Comparison of ENCODE assay signal across 8 cellular contexts in the genomic region with DNA sequence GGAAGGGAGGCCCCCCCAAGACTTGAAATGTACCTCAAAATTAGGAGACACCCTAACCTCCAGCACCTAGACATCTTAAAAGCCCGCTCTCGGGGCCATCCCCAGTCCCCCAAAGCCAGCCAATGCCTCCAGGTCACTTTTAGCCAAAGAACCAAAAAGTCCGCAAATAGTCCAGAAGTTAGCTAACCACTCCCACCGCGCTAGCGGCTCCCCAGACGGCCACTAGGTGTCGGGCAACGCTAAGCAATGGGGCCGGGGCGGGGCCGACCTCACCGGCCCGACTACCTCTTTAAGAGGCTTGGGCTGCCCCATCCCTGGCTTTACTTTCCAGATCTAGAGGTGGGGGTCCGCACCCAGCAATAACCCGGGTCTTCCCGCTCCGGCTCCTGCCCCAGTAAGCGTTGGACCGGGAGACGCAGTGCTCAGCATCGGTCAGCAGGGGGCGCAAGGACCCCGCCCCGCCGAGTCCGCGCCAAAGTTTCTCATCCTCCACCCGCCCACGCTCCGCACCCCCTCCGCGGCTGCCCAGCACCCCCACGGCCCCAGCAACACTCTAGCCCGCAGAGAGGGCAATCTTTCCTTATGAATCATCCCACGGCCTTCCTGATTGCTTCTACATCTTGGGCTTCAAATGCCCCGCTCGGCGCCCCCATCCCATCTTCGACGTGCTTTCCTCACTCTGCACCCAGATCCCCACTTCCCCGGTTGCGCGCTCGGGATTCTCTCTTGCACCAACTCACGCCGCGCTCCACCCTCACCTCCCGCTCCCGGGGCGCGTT. TPM values are rescaled to one million over a fixed set of nuclear protein-coding genes. Genes with fewer than 3 reads are reported as not detected.
DNase-seq lines count a peak whose midpoint lies in the region; ATAC-seq and TF ChIP-seq lines count a peak whose summit lies in the region.

No MANE protein-coding gene starts in this region.

- H3K4me3 ChIP-seq in GM23338 = peak overlapping the region; percentile 63
- H3K4me3 ChIP-seq in right cardiac atrium (ENCODE audit: low read length) = peak overlapping the region; percentile 41
- H3K4me3 ChIP-seq in uterus = peak overlapping the region; percentile 75 to 96

- peak; percentile 63 to 100 for TF ChIP-seq CTCF in GM23338 (conservative IDR thresholded peaks at IDR 0.05; ENCODE audit: low read depth in 2 of 2)
- peak; percentile 99 to 100 (median 100) for TF ChIP-seq CTCF in uterus (IDR thresholded peaks at IDR 0.05)

- H3K4me2 ChIP-seq in GM23338 = peak overlapping the region; percentile 83

- no peaks in the 10 kb centered on the region for H3K9me2 ChIP-seq in GM23338 (ENCODE audit: insufficient read depth)

- WGBS in right cardiac atrium = under 1% methylated on average over 52 of the region's 52 CpGs

- H3K36me3 ChIP-seq in GM23338 (ENCODE audit: insufficient read depth) (no peaks in the 10 kb centered on the region), uterus (no peaks in the 10 kb centered on the region)

- no peaks in the 10 kb centered on the region for H3K79me2 ChIP-seq in GM23338 (replicated peaks; ENCODE audit: insufficient read depth)

- TF ChIP-seq POLR2A in uterus (IDR thresholded peaks at IDR 0.05) = peak in 1 of 2 donors; percentile 57

- no peaks in the 10 kb centered on the region for H3K9me3 Mint-ChIP-seq in GM23338

- peaks cover 14% of the 10 kb centered on the region; the same call in 2 of the 3 replicates for H3K36me3 Mint-ChIP-seq in GM23338 (ENCODE audit: low read depth)
- peaks cover 10% of the 10 kb centered on the region for H3K36me3 Mint-ChIP-seq in T-helper 17 cell (ENCODE audit: low read depth)

- intact Hi-C loops in right cardiac atrium (cut with DNase I) (loop anchor here (1.0 to 5.0 kb wide), 5 partner anchors 70 to 98 kb away; a partner anchor contains a TSS), uterus (cut with DNase I; ENCODE audit: low total_unique reads) (loop anchor here (2.0 kb wide), 1 partner anchor 72 kb away; no protein-coding TSS in a partner anchor)

- H3K27ac ChIP-seq in GM23338 (ENCODE audit: low read depth) = no peak overlapping the region
- H3K27ac ChIP-seq in right cardiac atrium (ENCODE audit: low read length) = peak overlapping the region; percentile 65
- H3K27ac ChIP-seq in uterus = peak overlapping the region; percentile 96 to 98

- H3K27ac Mint-ChIP-seq in GM23338 = no peak overlapping the region
- H3K27ac Mint-ChIP-seq in T-helper 17 cell = peak overlapping the region; percentile 73

- H4K20me1 ChIP-seq in GM23338 (replicated peaks; ENCODE audit: insufficient read depth) = no peaks in the 10 kb centered on the region

- H3K4me3 Mint-ChIP-seq in GM23338 (peak overlapping the region; percentile 87), T-helper 17 cell (peak overlapping the region; percentile 85)

- ATAC-seq in GM23338 (peak; percentile 77), T-helper 17 cell (peak; percentile 63), right cardiac atrium (peak; percentile 85 to 86)

- no peaks in the 10 kb centered on the region for H3K9me3 ChIP-seq in T-helper 17 cell (ENCODE audit: control insufficient read depth, low read length, poor library complexity, severe bottlenecking)
- H3K9me3 ChIP-seq in right cardiac atrium (ENCODE audit: control insufficient read depth, low read length) = no peaks in the 10 kb centered on the region
- H3K9me3 ChIP-seq in uterus = no peaks in the 10 kb centered on the region

- peak; percentile 93 for DNase-seq in DMS 273 (lab: John Stamatoyannopoulos, UW; ENCODE audit: unreplicated experiment)
- DNase-seq in GM23338 (ENCODE audit: low spot score) = peak; percentile 95
- DNase-seq in NCI-H1092 treated with DMSO at 0.1 percent for 48 hours (lab: John Stamatoyannopoulos, UW) = peak; percentile 18
- DNase-seq in T-helper 17 cell = peak; percentile 64 to 74 (median 67)
- peak in 45 of 56 donors; percentile 23 to 78 (median 52) for DNase-seq in amygdala (lab: John Stamatoyannopoulos, UW)
- DNase-seq in right cardiac atrium = peak; percentile 92 to 97 (median 95)
- peak; percentile 58 for DNase-seq in putamen (ENCODE audit: low spot score)
- peak; percentile 96 to 97 for DNase-seq in uterus

- peaks cover 9% of the 10 kb centered on the region; the same call in 1 of the 2 replicates for H3K4me1 ChIP-seq in GM23338 (ENCODE audit: insufficient read depth)
- no peaks in the 10 kb centered on the region for H3K4me1 ChIP-seq in right cardiac atrium (ENCODE audit: control insufficient read depth, insufficient read depth, low read length)
- peaks cover 23 to 46% of the 10 kb centered on the region in 2 donors for H3K4me1 ChIP-seq in uterus

- H3K4me1 Mint-ChIP-seq in GM23338 (peaks cover 27% of the 10 kb centered on the region), T-helper 17 cell (peaks cover 23% of the 10 kb centered on the region)

- peaks cover 41% of the 10 kb centered on the region for H3K27me3 Mint-ChIP-seq in GM23338 (ENCODE audit: insufficient read depth, low read depth, poor library complexity)
- peaks cover 65% of the 10 kb centered on the region for H3K27me3 Mint-ChIP-seq in T-helper 17 cell

- peak overlapping the region; percentile 96 for H2AFZ ChIP-seq in GM23338

- 0 out of 2 replicates have a peak, but pooled peaks cover 2% of the 10 kb centered on the region for H3F3A ChIP-seq in GM23338 (replicated peaks; ENCODE audit: low read depth)

- H3K27me3 ChIP-seq in GM23338 (ENCODE audit: insufficient read depth) = peaks cover 22% of the 10 kb centered on the region
- no peaks in the 10 kb centered on the region for H3K27me3 ChIP-seq in right cardiac atrium (ENCODE audit: control insufficient read depth, insufficient read depth)
- H3K27me3 ChIP-seq in uterus = no peaks in the 10 kb centered on the region

TF ChIP-seq in GM23338, 12 proteins besides CTCF, POLR2A, EP300 and RAD21:
- TF ChIP-seq, protein P1, sequence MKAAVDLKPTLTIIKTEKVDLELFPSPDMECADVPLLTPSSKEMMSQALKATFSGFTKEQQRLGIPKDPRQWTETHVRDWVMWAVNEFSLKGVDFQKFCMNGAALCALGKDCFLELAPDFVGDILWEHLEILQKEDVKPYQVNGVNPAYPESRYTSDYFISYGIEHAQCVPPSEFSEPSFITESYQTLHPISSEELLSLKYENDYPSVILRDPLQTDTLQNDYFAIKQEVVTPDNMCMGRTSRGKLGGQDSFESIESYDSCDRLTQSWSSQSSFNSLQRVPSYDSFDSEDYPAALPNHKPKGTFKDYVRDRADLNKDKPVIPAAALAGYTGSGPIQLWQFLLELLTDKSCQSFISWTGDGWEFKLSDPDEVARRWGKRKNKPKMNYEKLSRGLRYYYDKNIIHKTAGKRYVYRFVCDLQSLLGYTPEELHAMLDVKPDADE (IDR thresholded peaks at IDR 0.05) = no peak
- no peak for TF ChIP-seq POLR2AphosphoS5 (IDR thresholded peaks at IDR 0.05; ENCODE audit: low read depth)

RNA-seq across cellular contexts. Expression of a gene that starts 0.8 kb away (rescaled TPM):
- 27.9 and 34.3 TPM in 2 replicates for total RNA-seq in GM23338 (2014; rRNA removed; shearing (Covaris generic))
- polyA plus RNA-seq in GM23338 (2016; fragmentation: Nextera tagmentation; extraction: Ambion mirVana) = 21.2 and 22.4 TPM in 2 replicates
- 10 to 100 TPM; 15.4 to 16.6 TPM for total RNA-seq in T-helper 17 cell
- 100 to 1,000 TPM in 1 of 4 donors, 10 to 100 TPM in 3; 58.4 to 138 (median 74.3) TPM for total RNA-seq in right cardiac atrium
- 24.8 TPM for polyA plus RNA-seq in right cardiac atrium
- total RNA-seq in uterus = 1,000 to 10,000 TPM in 1 of 4 donors, 100 to 1,000 TPM in 2, 10 to 100 TPM in 1; 59.4 to 4,880 (median 491) TPM

RNA-seq across cellular contexts. Expression of a gene that starts 34.8 kb away (rescaled TPM):
- total RNA-seq in GM23338 (2014; rRNA removed; shearing (Covaris generic)) = not detected in 2 replicates
- polyA plus RNA-seq in GM23338 (2016; fragmentation: Nextera tagmentation; extraction: Ambion mirVana) (0.19 TPM in 1 of 2 replicates, not detected in the other), right cardiac atrium (156 TPM)
- total RNA-seq in T-helper 17 cell (not detected), right cardiac atrium (100 to 1,000 TPM; 127 to 150 (median 133) TPM), uterus (100 to 1,000 TPM in 1 of 4 donors, 10 to 100 TPM in 1, under 1 TPM in 1, not detected in 1; 0.90 to 119 (median 19.6) TPM)

RNA-seq across cellular contexts. Expression of a gene that starts 50.2 kb away (rescaled TPM):
- total RNA-seq in GM23338 (2014; rRNA removed; shearing (Covaris generic)) = 10.1 and 10.5 TPM in 2 replicates
- 1.9 and 2.1 TPM in 2 replicates for polyA plus RNA-seq in GM23338 (2016; fragmentation: Nextera tagmentation; extraction: Ambion mirVana)
- 100 to 1,000 TPM in 1 of 2 donors, 10 to 100 TPM in 1; 82.9 to 111 TPM for total RNA-seq in T-helper 17 cell
- 10 to 100 TPM; 33.2 to 40.7 (median 36.1) TPM for total RNA-seq in right cardiac atrium
- 26.5 TPM for polyA plus RNA-seq in right cardiac atrium
- total RNA-seq in uterus = 10 to 100 TPM in 3 of 4 donors, 1 to 10 TPM in 1; 9.2 to 65.3 (median 20.6) TPM

Comparison
In these comparisons a context has a peak if more than half of its experiments do, and no peak if none do; other contexts are left out.
1. DNase-seq: peak in every context shown above with its lines; median percentile 96 in uterus; 95 in GM23338; 95 in right cardiac atrium; 93 in DMS 273; 67 in T-helper 17 cell; 58 in putamen; 52 in amygdala; 18 in NCI-H1092 treated with DMSO at 0.1 percent for 48 hours.